16 cellular contexts compared by ENCODE assay signal in genomic region chr15:25683415-25683814, GRCh38.
A peak's percentile ranks its signal among the peaks of the same experiment; 100 is the strongest.
DNase-seq lines count a peak whose midpoint lies in the region; ATAC-seq, FAIRE-seq and TF ChIP-seq lines count a peak whose summit lies in the region.
"Had no signal": no experiment of that assay in that cellular context is flagged by ENCODE, and none has a peak within 500 bp of the region (broad histone marks: within the 10 kb centered on the region; RNA-seq: fewer than 3 reads in every experiment).

No MANE protein-coding gene starts in this region.

- POLR2A ChIA-PET in GM10248 (lab: Yijun Ruan, JAX), result no interaction called here

- H3K36me3 ChIP-seq in liver (ENCODE audit: control insufficient read depth in 4 of 4, insufficient read depth in 3 of 4, low read depth in 1 of 4, low read length in 3 of 4), result no peaks in the 10 kb centered on the region
- no peaks in the 10 kb centered on the region for H3K36me3 ChIP-seq in right lobe of liver
- H3K36me3 ChIP-seq in stomach, result peaks cover 16 to 43% (median 21%) of the 10 kb centered on the region in 4 donors

- peaks cover 0 to 4% (median 2%) of the 10 kb centered on the region in 4 donors for H3K9me3 ChIP-seq in liver (ENCODE audit: control insufficient read depth in 4 of 4, low read length in 3 of 4)
- no peaks in the 10 kb centered on the region for H3K9me3 ChIP-seq in right lobe of liver
- peaks cover 0 to 8% (median 0%) of the 10 kb centered on the region in 4 donors for H3K9me3 ChIP-seq in stomach
- H3K9me3 ChIP-seq: A549, Peyer's patch had no signal

- no peak for TF ChIP-seq CTCF in liver (IDR thresholded peaks at IDR 0.05; ENCODE audit: low read depth, low read length, missing input control)
- TF ChIP-seq CTCF in right lobe of liver (IDR thresholded peaks at IDR 0.05), result no peak
- no peak for TF ChIP-seq CTCF in stomach (IDR thresholded peaks at IDR 0.05)
- no peak for TF ChIP-seq CTCF in GM10248 (IDR thresholded peaks at IDR 0.05; ENCODE audit: control extremely low read depth, extremely low read depth, low read depth, missing control alignments)

- no peak for TF ChIP-seq EP300 in stomach (IDR thresholded peaks at IDR 0.05)

- no peak overlapping the region for H3K9ac ChIP-seq in liver (ENCODE audit: low read depth in 1 of 2, low read length in 2 of 2)

- no peak for TF ChIP-seq RAD21 in liver (IDR thresholded peaks at IDR 0.05)

- intact Hi-C loops in right lobe of liver (cut with DNase I), result no loop called here
- intact Hi-C loops in left ventricle myocardium superior (cut with micrococcal nuclease), result no loop called here
- intact Hi-C loops in stomach (cut with DNase I; ENCODE audit: low total_unique reads), result no loop called here

- no peak for FAIRE-seq in urothelium cell line (lab: Jason Lieb, UNC)
- FAIRE-seq: A549 had no signal

- WGBS in liver, result 75% methylated on average over 6 of the region's 6 CpGs
- 47% methylated on average over 5 of the region's 6 CpGs for WGBS in right lobe of liver (ENCODE audit: insufficient coverage, low coverage, low lambda C conversion rate, missing lambda C conversion rate)
- WGBS in stomach, 5 donors, result 71 to 84% (median 78%) methylated on average over 6 of the region's 6 CpGs

- H3K27me3 ChIP-seq in liver (ENCODE audit: control insufficient read depth in 4 of 4, insufficient read depth in 4 of 4, low read length in 3 of 4), result no peaks in the 10 kb centered on the region
- H3K27me3 ChIP-seq in right lobe of liver, result no peaks in the 10 kb centered on the region
- no peaks in the 10 kb centered on the region for H3K27me3 ChIP-seq in stomach
- H3K27me3 ChIP-seq: Peyer's patch had no signal

- TF ChIP-seq POLR2A in right lobe of liver (IDR thresholded peaks at IDR 0.05), result no peak
- TF ChIP-seq POLR2A in stomach (IDR thresholded peaks at IDR 0.05), result no peak

- H3K4me1 ChIP-seq in liver (ENCODE audit: control insufficient read depth in 4 of 4, insufficient read depth in 4 of 4, low read length in 3 of 4) (no peaks in the 10 kb centered on the region), right lobe of liver (no peaks in the 10 kb centered on the region), stomach (peaks cover 0 to 25% (median 9%) of the 10 kb centered on the region in 4 donors)
- H3K4me1 ChIP-seq: A549, Peyer's patch had no signal

- no peak for ATAC-seq in right lobe of liver
- ATAC-seq in left ventricle myocardium superior, result peak; percentile 67
- ATAC-seq: A549 had no signal

- CTCF ChIA-PET in GM10248 (lab: Yijun Ruan, JAX), result interaction anchor here (0.7 kb wide), 1 partner anchor 19 kb away, joined by 3 read pairs; no protein-coding TSS in a partner anchor

- H3K27ac ChIP-seq in liver (ENCODE audit: low read depth in 1 of 2, low read length in 2 of 2) (no peak overlapping the region), right lobe of liver (no peak overlapping the region), stomach (peak overlapping the region in 4 of 5 donors; percentile 20 to 81 (median 43))
- H3K27ac ChIP-seq: A549, C4-2B had no signal

- DNase-seq in right lobe of liver (no peak), left ventricle myocardium superior (no peak), stomach (no peak), NCI-H1694 (lab: John Stamatoyannopoulos, UW) (no peak), GM10248 (ENCODE audit: extremely low spot score) (no peak), urothelium cell line (ENCODE audit: low spot score) (no peak)
- DNase-seq in activated CD4-positive, alpha-beta T cell treated with anti-CD3 and anti-CD28 coated beads for 1 hour, result no peak
- DNase-seq: MM.1S, NCI-H1105 treated with DMSO at 0.1 percent for 48 hours, NCI-H1930, NCI-H2171 treated with DMSO at 0.1 percent for 48 hours, NCI-H510A treated with DMSO at 0.1 percent for 48 hours had no signal

- H3K4me3 ChIP-seq in liver (ENCODE audit: low read depth in 1 of 3, low read length in 3 of 3), result no peak overlapping the region
- no peak overlapping the region for H3K4me3 ChIP-seq in right lobe of liver
- no peak overlapping the region for H3K4me3 ChIP-seq in stomach
- H3K4me3 ChIP-seq: A549, Peyer's patch had no signal

TF ChIP-seq in liver, 16 proteins besides CTCF, POLR2A, EP300 and RAD21:
- peak in 1 of 2 donors; percentile 6 for TF ChIP-seq RXRA (IDR thresholded peaks at IDR 0.05)
- TF ChIP-seq GABPA (IDR thresholded peaks at IDR 0.05 in 1 of 2, conservative IDR thresholded peaks at IDR 0.05 in 1 of 2), result no peak
- TF ChIP-seq HNF4A (conservative IDR thresholded peaks at IDR 0.05), result no peak
- no peak for TF ChIP-seq REST (IDR thresholded peaks at IDR 0.05)
- no peak for TF ChIP-seq JUND (IDR thresholded peaks at IDR 0.05)
- peak; percentile 96 for TF ChIP-seq NR2F2 (IDR thresholded peaks at IDR 0.05)
- no peak for TF ChIP-seq FOXA2 (IDR thresholded peaks at IDR 0.05)
- no peak for TF ChIP-seq HNF4G (IDR thresholded peaks at IDR 0.05)
- no peak for TF ChIP-seq ZBTB33 (IDR thresholded peaks at IDR 0.05)
- no peak for TF ChIP-seq TAF1 (conservative IDR thresholded peaks at IDR 0.05)
- TF ChIP-seq FOXA1 (IDR thresholded peaks at IDR 0.05), result no peak

Comparison
In these comparisons a context has a peak if more than half of its experiments do, and no peak if none do; other contexts are left out.
1. H3K27ac ChIP-seq: peak in stomach (4 of 5); none in liver (0 of 2) and right lobe of liver (0 of 3).